8 cellular contexts compared by ENCODE assay signal in genomic region chr19:35000647-35001501, GRCh38. TPM values are rescaled to one million over a fixed set of nuclear protein-coding genes. Genes with fewer than 3 reads are reported as not detected.
DNase-seq lines count a peak whose midpoint lies in the region; ATAC-seq and TF ChIP-seq lines count a peak whose summit lies in the region.

No MANE protein-coding gene starts in this region.

- DNase-seq in DMS153 treated with DMSO at 0.1 percent for 48 hours (lab: John Stamatoyannopoulos, UW; ENCODE audit: unreplicated experiment), result peak; percentile 27
- DNase-seq in RWPE2 (ENCODE audit: low spot score), result no peak
- DNase-seq in left cardiac atrium, result no peak
- DNase-seq in renal cortical epithelial cell (ENCODE audit: low read depth), result peak; percentile 23
- DNase-seq in NCI-H1048 (lab: John Stamatoyannopoulos, UW), result no peak
- no peak for DNase-seq in sciatic nerve (ENCODE audit: low spot score)

- no peaks in the 10 kb centered on the region for H3K9me3 ChIP-seq in RWPE2 (ENCODE audit: severe bottlenecking)

- H3K36me3 Mint-ChIP-seq in activated naive CD4-positive, alpha-beta T cell treated with anti-CD3 and anti-CD28 coated beads, Interleukin-2, amount 50 U/mL, for 24 hours, result peaks cover 4% of the 10 kb centered on the region

- peaks cover 8% of the 10 kb centered on the region for H3K36me3 ChIP-seq in RWPE2 (ENCODE audit: low read depth)

- no peaks in the 10 kb centered on the region for H3K9me3 Mint-ChIP-seq in activated naive CD4-positive, alpha-beta T cell treated with anti-CD3 and anti-CD28 coated beads, Interleukin-2, amount 50 U/mL, for 24 hours

- peak overlapping the region; percentile 97 for H3K4me3 Mint-ChIP-seq in activated naive CD4-positive, alpha-beta T cell treated with anti-CD3 and anti-CD28 coated beads, Interleukin-2, amount 50 U/mL, for 24 hours

- H3K27ac ChIP-seq in RWPE2 (ENCODE audit: poor library complexity, severe bottlenecking), result peak overlapping the region; percentile 76

- no peak for TF ChIP-seq CTCF in RWPE2 (IDR thresholded peaks at IDR 0.05; ENCODE audit: poor library complexity, severe bottlenecking)

- H3K27ac Mint-ChIP-seq in activated naive CD4-positive, alpha-beta T cell treated with anti-CD3 and anti-CD28 coated beads, Interleukin-2, amount 50 U/mL, for 24 hours, result peak overlapping the region; percentile 99

- H3K4me1 ChIP-seq in RWPE2 (ENCODE audit: insufficient read depth, poor library complexity, severe bottlenecking), result peaks cover 4% of the 10 kb centered on the region

- H3K4me3 ChIP-seq in RWPE2 (ENCODE audit: severe bottlenecking), result peak overlapping the region; percentile 94

- H3K27me3 Mint-ChIP-seq in activated naive CD4-positive, alpha-beta T cell treated with anti-CD3 and anti-CD28 coated beads, Interleukin-2, amount 50 U/mL, for 24 hours, result no peaks in the 10 kb centered on the region

- intact Hi-C loops in left cardiac atrium (cut with DNase I) (no loop called here), sciatic nerve (cut with DNase I) (no loop called here)

- peak; percentile 16 for ATAC-seq in HG02759 (IDR thresholded peaks at IDR 0.05; ENCODE audit: unreplicated experiment)
- peak; percentile 5; the same call in 1 of the 3 replicates for ATAC-seq in RWPE2 (ENCODE audit: low read depth)
- ATAC-seq in left cardiac atrium, result peak; percentile 8 to 28
- no peak for ATAC-seq in sciatic nerve

- peaks cover 83% of the 10 kb centered on the region for H3K4me1 Mint-ChIP-seq in activated naive CD4-positive, alpha-beta T cell treated with anti-CD3 and anti-CD28 coated beads, Interleukin-2, amount 50 U/mL, for 24 hours

- H3K27me3 ChIP-seq in RWPE2 (ENCODE audit: insufficient read depth, poor library complexity, severe bottlenecking), result no peaks in the 10 kb centered on the region

RNA-seq across cellular contexts. Expression of gene GRAMD1A, which starts 0.8 kb away (rescaled TPM):
- total RNA-seq in left cardiac atrium (10 to 100 TPM; 29.2 to 45.5 TPM), renal cortical epithelial cell (9.9 and 31.7 TPM in 2 replicates), sciatic nerve (81.2 TPM)

RNA-seq across cellular contexts. Expression of gene SCN1B, which starts 29.4 kb away (rescaled TPM):
- total RNA-seq in left cardiac atrium, result 100 to 1,000 TPM in 1 of 2 donors, 10 to 100 TPM in 1; 73.6 to 163 TPM
- total RNA-seq in renal cortical epithelial cell, result 0.52 and 2.7 TPM in 2 replicates
- total RNA-seq in sciatic nerve, result 13.8 TPM

RNA-seq across cellular contexts. Expression of gene ZNF792, which starts 36.8 kb away (rescaled TPM):
- total RNA-seq in left cardiac atrium (1 to 10 TPM; 3.1 to 5.5 TPM), renal cortical epithelial cell (9.2 and 12.8 TPM in 2 replicates), sciatic nerve (9.0 TPM)

RNA-seq across cellular contexts. Expression of gene HPN, which starts 40.6 kb away (rescaled TPM):
- total RNA-seq in left cardiac atrium (1 to 10 TPM; 5.6 to 7.2 TPM), renal cortical epithelial cell (1.2 and 4.2 TPM in 2 replicates), sciatic nerve (1.1 TPM)

Comparison
In these comparisons a context has a peak if more than half of its experiments do, and no peak if none do; other contexts are left out.
1. DNase-seq: peak in DMS153 treated with DMSO at 0.1 percent for 48 hours (single experiment) and renal cortical epithelial cell (single experiment); none in RWPE2 (single experiment), left cardiac atrium (single experiment), NCI-H1048 (single experiment) and sciatic nerve (single experiment).